Comparison of ENCODE assay signal across 21 cellular contexts in genomic region chr10:87559392-87559791, GRCh38. TPM values are rescaled to one million over a fixed set of nuclear protein-coding genes. Genes with fewer than 3 reads are reported as not detected.
A peak's percentile ranks its signal among the peaks of the same experiment; 100 is the strongest.
DNase-seq lines count a peak whose midpoint lies in the region; ATAC-seq, FAIRE-seq and TF ChIP-seq lines count a peak whose summit lies in the region.
"Had no signal": no experiment of that assay in that cellular context is flagged by ENCODE, and none has a peak within 500 bp of the region (broad histone marks: within the 10 kb centered on the region; RNA-seq: fewer than 3 reads in every experiment).

No MANE protein-coding gene starts in this region.

- TF ChIP-seq CTCF in WTC11 (IDR thresholded peaks at IDR 0.05) (no peak), neural progenitor cell (IDR thresholded peaks at IDR 0.05) (no peak), MM.1S (IDR thresholded peaks at IDR 0.05; ENCODE audit: low read length) (no peak)

- ATAC-seq in WTC11 (peak; percentile 75), GM21737 (IDR thresholded peaks at IDR 0.05; ENCODE audit: unreplicated experiment) (no peak)
- ATAC-seq: A549, K562 had no signal

- 0 out of 2 replicates have a peak overlapping the region, but pooled peaks have one; percentile 7 for H3K4me3 ChIP-seq in HUES48 (ENCODE audit: low read depth, low read length)
- no peak overlapping the region for H3K4me3 ChIP-seq in neural progenitor cell
- no peak overlapping the region for H3K4me3 ChIP-seq in MM.1S (ENCODE audit: low read length)
- H3K4me3 ChIP-seq: A549, GM23248, HAP-1, K562 had no signal

- H3K4me2 ChIP-seq in neural progenitor cell: no peak overlapping the region
- H3K4me2 ChIP-seq in MM.1S (ENCODE audit: low read depth, low read length): no peak overlapping the region
- H3K4me2 ChIP-seq: A549 had no signal

- H3K4me1 ChIP-seq in HUES48 (ENCODE audit: control insufficient read depth, insufficient read depth, low read length) (peaks cover 19% of the 10 kb centered on the region), neural progenitor cell (no peaks in the 10 kb centered on the region), MM.1S (ENCODE audit: low read length) (peaks cover 34% of the 10 kb centered on the region)
- H3K4me1 ChIP-seq: A549, Caco-2, HAP-1 had no signal

- H3K4me1 Mint-ChIP-seq in WTC11: peaks cover 28% of the 10 kb centered on the region
- no peaks in the 10 kb centered on the region for H3K4me1 Mint-ChIP-seq in neural progenitor cell

- H3K9me2 ChIP-seq in MM.1S (replicated peaks; ENCODE audit: insufficient read depth, low read length): no peaks in the 10 kb centered on the region

- H2AFZ ChIP-seq in neural progenitor cell (replicated peaks) (no peak overlapping the region), MM.1S (ENCODE audit: low read length) (no peak overlapping the region)
- H2AFZ ChIP-seq: GM23248 had no signal

- H3K36me3 ChIP-seq in HUES48 (ENCODE audit: control insufficient read depth, insufficient read depth, low read length): no peaks in the 10 kb centered on the region
- H3K36me3 ChIP-seq in neural progenitor cell: no peaks in the 10 kb centered on the region
- no peaks in the 10 kb centered on the region for H3K36me3 ChIP-seq in MM.1S (replicated peaks; ENCODE audit: insufficient read depth, low read length)
- H3K36me3 ChIP-seq: HAP-1 had no signal

- H3K9ac ChIP-seq in HUES48 (ENCODE audit: low read depth, low read length) (no peak overlapping the region), neural progenitor cell (no peak overlapping the region), MM.1S (ENCODE audit: low read length) (no peak overlapping the region)
- H3K9ac ChIP-seq: GM23248 had no signal

- peaks cover 18% of the 10 kb centered on the region for H3K9me3 Mint-ChIP-seq in WTC11
- H3K9me3 Mint-ChIP-seq in neural progenitor cell: peaks cover 8% of the 10 kb centered on the region
- H3K9me3 Mint-ChIP-seq: CD4-positive, alpha-beta T cell had no signal

- H4K20me1 ChIP-seq in neural progenitor cell (ENCODE audit: low read depth) (no peaks in the 10 kb centered on the region), MM.1S (ENCODE audit: insufficient read depth, low read length) (no peaks in the 10 kb centered on the region)

- H3F3A ChIP-seq in neural progenitor cell (ENCODE audit: low read depth) (no peaks in the 10 kb centered on the region), MM.1S (ENCODE audit: insufficient read depth, low read length) (peaks cover 12% of the 10 kb centered on the region)

- H3K4me3 Mint-ChIP-seq in WTC11 (peak overlapping the region; percentile 2; the same call in 1 of the 2 replicates), neural progenitor cell (no peak overlapping the region)
- H3K4me3 Mint-ChIP-seq: CD4-positive, alpha-beta T cell had no signal

- FAIRE-seq in GM18507 (lab: Jason Lieb, UNC): peak; percentile 39
- FAIRE-seq: A549, D721Med, K562 had no signal

- H3K27me3 ChIP-seq in HUES48 (ENCODE audit: control insufficient read depth, insufficient read depth, low read length) (no peaks in the 10 kb centered on the region), neural progenitor cell (no peaks in the 10 kb centered on the region), MM.1S (replicated peaks; ENCODE audit: insufficient read depth, low read length) (no peaks in the 10 kb centered on the region)

- DNase-seq in GM18507 (ENCODE audit: extremely low spot score, insufficient read length, low read depth): no peak
- no peak for DNase-seq in WTC11 (ENCODE audit: low spot score)
- DNase-seq in iPS DF 19.7 (ENCODE audit: low read depth, low spot score): peak; percentile 38
- no peak for DNase-seq in NCI-H446 (lab: John Stamatoyannopoulos, UW)
- DNase-seq in neural progenitor cell (ENCODE audit: low spot score): no peak
- no peak for DNase-seq in MM.1S
- DNase-seq: AML-193; Caco-2; CD4-positive, alpha-beta T cell; DMS79; GF-D8; GM23248; IMR-90 had no signal

- peak overlapping the region; percentile 77 for H3K27ac Mint-ChIP-seq in WTC11
- no peak overlapping the region for H3K27ac Mint-ChIP-seq in neural progenitor cell
- H3K27ac Mint-ChIP-seq: CD4-positive, alpha-beta T cell had no signal

- POLR2A ChIA-PET in WTC11 (lab: Charles Lee): no interaction called here

- H3K79me2 ChIP-seq in neural progenitor cell (ENCODE audit: low read depth) (no peaks in the 10 kb centered on the region), MM.1S (ENCODE audit: low read length) (no peaks in the 10 kb centered on the region)

- H3K36me3 Mint-ChIP-seq in WTC11 (peaks cover 14% of the 10 kb centered on the region), neural progenitor cell (peaks cover 2% of the 10 kb centered on the region)

- peaks cover 12% of the 10 kb centered on the region; the same call in 1 of the 2 replicates for H3K9me3 ChIP-seq in HUES48 (ENCODE audit: control insufficient read depth, insufficient read depth, low read length)
- no peaks in the 10 kb centered on the region for H3K9me3 ChIP-seq in neural progenitor cell (ENCODE audit: low read depth)
- no peaks in the 10 kb centered on the region for H3K9me3 ChIP-seq in MM.1S (replicated peaks; ENCODE audit: insufficient read depth, low read length)
- H3K9me3 ChIP-seq: Caco-2, HAP-1 had no signal

- no peaks in the 10 kb centered on the region; the same call in 1 of the 2 replicates for H3K27me3 Mint-ChIP-seq in WTC11 (ENCODE audit: low read depth)
- no peaks in the 10 kb centered on the region for H3K27me3 Mint-ChIP-seq in neural progenitor cell (ENCODE audit: insufficient read depth, low read depth)
- H3K27me3 Mint-ChIP-seq: CD4-positive, alpha-beta T cell had no signal

- CTCF ChIA-PET in WTC11 (lab: Charles Lee): interaction anchor here (1.4 kb wide), 1 partner anchor 12 kb away, joined by 4 read pairs; no protein-coding TSS in a partner anchor

- H3K27ac ChIP-seq in HUES48 (ENCODE audit: low read depth, low read length) (peak overlapping the region; percentile 80), neural progenitor cell (no peak overlapping the region), MM.1S (ENCODE audit: low read length) (no peak overlapping the region; the same call in 1 of the 2 replicates)
- H3K27ac ChIP-seq: 22Rv1, A549, C4-2B, GM23248 had no signal

TF ChIP-seq in WTC11, 78 proteins besides CTCF, POLR2A, EP300 and RAD21 (continues in another document):
- TF ChIP-seq, protein P1, sequence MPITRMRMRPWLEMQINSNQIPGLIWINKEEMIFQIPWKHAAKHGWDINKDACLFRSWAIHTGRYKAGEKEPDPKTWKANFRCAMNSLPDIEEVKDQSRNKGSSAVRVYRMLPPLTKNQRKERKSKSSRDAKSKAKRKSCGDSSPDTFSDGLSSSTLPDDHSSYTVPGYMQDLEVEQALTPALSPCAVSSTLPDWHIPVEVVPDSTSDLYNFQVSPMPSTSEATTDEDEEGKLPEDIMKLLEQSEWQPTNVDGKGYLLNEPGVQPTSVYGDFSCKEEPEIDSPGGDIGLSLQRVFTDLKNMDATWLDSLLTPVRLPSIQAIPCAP (CRISPR knock-in tag; IDR thresholded peaks at IDR 0.05): no peak
- TF ChIP-seq SMAD3 (CRISPR knock-in tag; IDR thresholded peaks at IDR 0.05; ENCODE audit: borderline replicate concordance) (no peak), E2F1 (CRISPR knock-in tag; IDR thresholded peaks at IDR 0.05) (no peak), ELF4 (CRISPR knock-in tag; IDR thresholded peaks at IDR 0.05; ENCODE audit: low read depth) (no peak), NR1H2 (CRISPR knock-in tag; IDR thresholded peaks at IDR 0.05) (no peak), FOXP1 (CRISPR knock-in tag; IDR thresholded peaks at IDR 0.05; ENCODE audit: borderline replicate concordance) (no peak), HMGA2 (CRISPR knock-in tag; IDR thresholded peaks at IDR 0.05) (no peak)
- TF ChIP-seq, protein P2, sequence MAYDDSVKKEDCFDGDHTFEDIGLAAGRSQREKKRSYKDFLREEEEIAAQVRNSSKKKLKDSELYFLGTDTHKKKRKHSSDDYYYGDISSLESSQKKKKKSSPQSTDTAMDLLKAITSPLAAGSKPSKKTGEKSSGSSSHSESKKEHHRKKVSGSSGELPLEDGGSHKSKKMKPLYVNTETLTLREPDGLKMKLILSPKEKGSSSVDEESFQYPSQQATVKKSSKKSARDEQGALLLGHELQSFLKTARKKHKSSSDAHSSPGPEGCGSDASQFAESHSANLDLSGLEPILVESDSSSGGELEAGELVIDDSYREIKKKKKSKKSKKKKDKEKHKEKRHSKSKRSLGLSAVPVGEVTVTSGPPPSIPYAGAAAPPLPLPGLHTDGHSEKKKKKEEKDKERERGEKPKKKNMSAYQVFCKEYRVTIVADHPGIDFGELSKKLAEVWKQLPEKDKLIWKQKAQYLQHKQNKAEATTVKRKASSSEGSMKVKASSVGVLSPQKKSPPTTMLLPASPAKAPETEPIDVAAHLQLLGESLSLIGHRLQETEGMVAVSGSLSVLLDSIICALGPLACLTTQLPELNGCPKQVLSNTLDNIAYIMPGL (CRISPR knock-in tag; IDR thresholded peaks at IDR 0.05): no peak
- TF ChIP-seq, protein P3, sequence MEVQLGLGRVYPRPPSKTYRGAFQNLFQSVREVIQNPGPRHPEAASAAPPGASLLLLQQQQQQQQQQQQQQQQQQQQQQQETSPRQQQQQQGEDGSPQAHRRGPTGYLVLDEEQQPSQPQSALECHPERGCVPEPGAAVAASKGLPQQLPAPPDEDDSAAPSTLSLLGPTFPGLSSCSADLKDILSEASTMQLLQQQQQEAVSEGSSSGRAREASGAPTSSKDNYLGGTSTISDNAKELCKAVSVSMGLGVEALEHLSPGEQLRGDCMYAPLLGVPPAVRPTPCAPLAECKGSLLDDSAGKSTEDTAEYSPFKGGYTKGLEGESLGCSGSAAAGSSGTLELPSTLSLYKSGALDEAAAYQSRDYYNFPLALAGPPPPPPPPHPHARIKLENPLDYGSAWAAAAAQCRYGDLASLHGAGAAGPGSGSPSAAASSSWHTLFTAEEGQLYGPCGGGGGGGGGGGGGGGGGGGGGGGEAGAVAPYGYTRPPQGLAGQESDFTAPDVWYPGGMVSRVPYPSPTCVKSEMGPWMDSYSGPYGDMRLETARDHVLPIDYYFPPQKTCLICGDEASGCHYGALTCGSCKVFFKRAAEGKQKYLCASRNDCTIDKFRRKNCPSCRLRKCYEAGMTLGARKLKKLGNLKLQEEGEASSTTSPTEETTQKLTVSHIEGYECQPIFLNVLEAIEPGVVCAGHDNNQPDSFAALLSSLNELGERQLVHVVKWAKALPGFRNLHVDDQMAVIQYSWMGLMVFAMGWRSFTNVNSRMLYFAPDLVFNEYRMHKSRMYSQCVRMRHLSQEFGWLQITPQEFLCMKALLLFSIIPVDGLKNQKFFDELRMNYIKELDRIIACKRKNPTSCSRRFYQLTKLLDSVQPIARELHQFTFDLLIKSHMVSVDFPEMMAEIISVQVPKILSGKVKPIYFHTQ (CRISPR knock-in tag; IDR thresholded peaks at IDR 0.05): no peak

RNA-seq across cellular contexts. Expression of gene MINPP1, which starts 54.7 kb away (rescaled TPM):
- 25.5 to 29.9 TPM (median 29.1 TPM) in 3 replicates for total RNA-seq in WTC11 (2021)
- 52.9 and 64.2 TPM in 2 replicates for total RNA-seq in neural progenitor cell (ENCODE audit: low replicate concordance)
